15 cellular contexts compared by ENCODE assay signal in the genomic region with DNA sequence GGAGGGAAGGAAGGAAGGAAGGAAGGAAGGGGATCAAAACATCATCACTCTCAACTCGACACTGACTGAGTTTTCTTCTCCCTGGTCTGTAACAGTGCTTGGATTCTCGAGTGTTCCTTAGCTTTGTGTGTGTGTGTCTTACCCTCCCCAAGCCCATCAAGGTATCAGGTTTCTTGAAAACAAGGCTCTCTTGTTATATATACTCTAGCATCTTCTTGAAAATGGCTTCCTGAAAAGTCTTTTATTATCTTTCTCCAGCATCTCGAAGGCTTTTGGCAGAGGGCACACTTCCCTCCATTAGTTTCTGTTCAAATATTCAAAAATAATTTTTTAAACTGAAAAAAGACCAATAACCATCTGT. TPM values are rescaled to one million over a fixed set of nuclear protein-coding genes. Genes with fewer than 3 reads are reported as not detected.
DNase-seq lines count a peak whose midpoint lies in the region; ATAC-seq and TF ChIP-seq lines count a peak whose summit lies in the region.
"Had no signal": no experiment of that assay in that cellular context is flagged by ENCODE, and none has a peak within 500 bp of the region (broad histone marks: within the 10 kb centered on the region; RNA-seq: fewer than 3 reads in every experiment).

No MANE protein-coding gene starts in this region.

- no peak overlapping the region for H4K91ac ChIP-seq in H9 (ENCODE audit: insufficient read length, low read depth, low read length)

- no peak overlapping the region for H2BK120ac ChIP-seq in H9 (ENCODE audit: low read depth, low read length, poor library complexity, severe bottlenecking)

- H2BK15ac ChIP-seq in H9 (ENCODE audit: low read depth, low read length) = no peak overlapping the region

- H3K4me1 ChIP-seq in H9 (ENCODE audit: insufficient read depth, low read length) = no peaks in the 10 kb centered on the region; the same call in 1 of the 2 replicates
- H3K4me1 ChIP-seq in PC-9 (replicated peaks; ENCODE audit: insufficient read depth) = peaks cover 48% of the 10 kb centered on the region
- H3K4me1 ChIP-seq in Karpas-422 (ENCODE audit: low read length) = peaks cover 3% of the 10 kb centered on the region
- peaks cover 17 to 26% (median 22%) of the 10 kb centered on the region in 4 donors for H3K4me1 ChIP-seq in upper lobe of left lung

- DNase-seq in H9 (no peak), PC-9 (no peak), choroid plexus epithelial cell (ENCODE audit: low read depth) (peak; percentile 74), nephron progenitor cell (no peak), Karpas-422 (no peak), endothelial cell (ENCODE audit: low spot score) (no peak), upper lobe of left lung (no peak), nucleus accumbens (lab: John Stamatoyannopoulos, UW) (no peak)
- DNase-seq: activated T-cell treated with anti-CD3 and anti-CD28 coated beads, Interleukin-2, amount 50 U/mL, for 1 hour; CD8-positive, alpha-beta T cell; esophagus squamous epithelium; KBM-7; NCI-H2081 treated with DMSO at 0.1 percent for 48 hours; pancreas had no signal

- no peak overlapping the region for H3K4me3 ChIP-seq in PC-9
- no peak overlapping the region for H3K4me3 ChIP-seq in choroid plexus epithelial cell (ENCODE audit: low read depth, low read length)
- H3K4me3 ChIP-seq in Karpas-422 (ENCODE audit: low read length) = no peak overlapping the region
- H3K4me3 ChIP-seq in upper lobe of left lung = no peak overlapping the region
- H3K4me3 ChIP-seq: esophagus squamous epithelium, pancreas had no signal

- no peaks in the 10 kb centered on the region for H3K79me1 ChIP-seq in H9 (ENCODE audit: insufficient read depth, low read depth, low read length, poor library complexity, severe bottlenecking)

- no TSS peak for BruUV-seq in PC-9 (replicated peaks; lab: Mats Ljungman, UMichigan)

- no peak for TF ChIP-seq CTCF in H9 (conservative IDR thresholded peaks at IDR 0.05)
- TF ChIP-seq CTCF in PC-9 (conservative IDR thresholded peaks at IDR 0.05) = no peak
- TF ChIP-seq CTCF in choroid plexus epithelial cell (conservative IDR thresholded peaks at IDR 0.05; ENCODE audit: low read depth, low read length) = no peak
- no peak for TF ChIP-seq CTCF in nephron progenitor cell (IDR thresholded peaks at IDR 0.05)
- TF ChIP-seq CTCF in endothelial cell (IDR thresholded peaks at IDR 0.05; ENCODE audit: unreplicated experiment) = no peak
- TF ChIP-seq CTCF in upper lobe of left lung (IDR thresholded peaks at IDR 0.05) = no peak

- no peaks in the 10 kb centered on the region for H3K9me3 ChIP-seq in H9 (ENCODE audit: control insufficient read depth, low read depth, low read length)
- no peaks in the 10 kb centered on the region for H3K9me3 ChIP-seq in PC-9 (ENCODE audit: insufficient read depth, low read depth)
- H3K9me3 ChIP-seq in Karpas-422 (ENCODE audit: low read length) = no peaks in the 10 kb centered on the region
- no peaks in the 10 kb centered on the region for H3K9me3 ChIP-seq in upper lobe of left lung
- H3K9me3 ChIP-seq: esophagus squamous epithelium, pancreas had no signal

- no peak overlapping the region for H4K8ac ChIP-seq in H9 (replicated peaks; ENCODE audit: insufficient read length, low read depth, low read length)

- no peak overlapping the region for H3K18ac ChIP-seq in H9 (ENCODE audit: insufficient read length, low read depth, low read length)

- WGBS in H9 (ENCODE audit: extremely low coverage, insufficient read length, low lambda C conversion rate) = no CpG with 5 or more reads among the region's 3 CpGs
- 24 to 30% methylated on average over 3 of the region's 3 CpGs for WGBS in upper lobe of left lung, 2 donors

- no peak overlapping the region for H2BK5ac ChIP-seq in H9 (ENCODE audit: insufficient read length, low read length)

- no peak for TF ChIP-seq EP300 in upper lobe of left lung (IDR thresholded peaks at IDR 0.05)

- H4K20me1 ChIP-seq in H9 (ENCODE audit: control insufficient read depth, insufficient read depth, insufficient read length) (no peaks in the 10 kb centered on the region), PC-9 (ENCODE audit: insufficient read depth) (no peaks in the 10 kb centered on the region), Karpas-422 (ENCODE audit: insufficient read depth, low read depth, low read length) (no peaks in the 10 kb centered on the region)

- H3K79me2 ChIP-seq in H9 (ENCODE audit: insufficient read depth, low read length) (no peaks in the 10 kb centered on the region), PC-9 (ENCODE audit: low read depth) (no peaks in the 10 kb centered on the region), Karpas-422 (ENCODE audit: low read length) (no peaks in the 10 kb centered on the region)

- H4K5ac ChIP-seq in H9 (ENCODE audit: insufficient read length, low read depth, low read length) = no peak overlapping the region

- H3K56ac ChIP-seq in H9 (ENCODE audit: insufficient read length, low read depth, low read length) = no peak overlapping the region

- no peak overlapping the region for H2BK12ac ChIP-seq in H9 (ENCODE audit: insufficient read length, low read depth, low read length)

- H3K4me2 ChIP-seq in H9 (ENCODE audit: insufficient read depth, insufficient read length, low read length) (peak overlapping the region; percentile 30), PC-9 (peak overlapping the region; percentile 44), Karpas-422 (ENCODE audit: low read depth, low read length, poor library complexity, severe bottlenecking) (no peak overlapping the region)

- H3K14ac ChIP-seq in H9 (ENCODE audit: insufficient read depth, low read length) = no peak overlapping the region

- no peaks in the 10 kb centered on the region for H3K36me3 ChIP-seq in PC-9 (ENCODE audit: low read depth)
- H3K36me3 ChIP-seq in Karpas-422 (ENCODE audit: insufficient read depth, low read length) = no peaks in the 10 kb centered on the region
- H3K36me3 ChIP-seq in upper lobe of left lung = peaks cover 0 to 16% (median 14%) of the 10 kb centered on the region in 4 donors
- H3K36me3 ChIP-seq: pancreas had no signal

- H3K27ac Mint-ChIP-seq in H9 (peak overlapping the region in 1 of 3 experiments; percentile 67; a peak in 1 of 7 replicates), nephron progenitor cell (peak overlapping the region; percentile 96), endothelial cell (ENCODE audit: unreplicated experiment) (no peak overlapping the region)
- H3K27ac Mint-ChIP-seq: CD8-positive, alpha-beta T cell; memory B cell had no signal

- no peaks in the 10 kb centered on the region for H3K9me2 ChIP-seq in PC-9 (ENCODE audit: insufficient read depth)
- no peaks in the 10 kb centered on the region for H3K9me2 ChIP-seq in Karpas-422 (replicated peaks; ENCODE audit: insufficient read depth, low read length)

- H3K27ac ChIP-seq in H9 (ENCODE audit: insufficient read length, low read depth, low read length) = no peak overlapping the region
- H3K27ac ChIP-seq in PC-9 = peak overlapping the region; percentile 91
- H3K27ac ChIP-seq in Karpas-422 (ENCODE audit: low read length) = no peak overlapping the region
- H3K27ac ChIP-seq in upper lobe of left lung = no peak overlapping the region
- H3K27ac ChIP-seq: pancreas had no signal

- CTCF ChIA-PET in PC-9 (lab: Charles Lee) = interaction anchor here (0.8 to 1.6 kb wide), 2 partner anchors 14 to 143 kb away, joined by 4 to 12 read pairs; partner anchors contain the start of gene SERPINE1

- peaks cover 0 to 12% (median 0%) of the 10 kb centered on the region in 3 experiments; a peak in 2 of 7 replicates for H3K36me3 Mint-ChIP-seq in H9 (ENCODE audit: insufficient read depth in 1 of 3, low read depth in 3 of 3)
- no peaks in the 10 kb centered on the region for H3K36me3 Mint-ChIP-seq in nephron progenitor cell (ENCODE audit: low read depth)
- H3K36me3 Mint-ChIP-seq in endothelial cell (ENCODE audit: low read depth, unreplicated experiment) = no peaks in the 10 kb centered on the region
- H3K36me3 Mint-ChIP-seq: CD8-positive, alpha-beta T cell; memory B cell had no signal

- no peak for TF ChIP-seq POLR2A in upper lobe of left lung (IDR thresholded peaks at IDR 0.05)

- no peaks in the 10 kb centered on the region; a peak in 1 of 5 replicates for H3K9me3 Mint-ChIP-seq in H9
- H3K9me3 Mint-ChIP-seq in nephron progenitor cell = no peaks in the 10 kb centered on the region
- H3K9me3 Mint-ChIP-seq in endothelial cell (ENCODE audit: unreplicated experiment) = no peaks in the 10 kb centered on the region
- H3K9me3 Mint-ChIP-seq: CD8-positive, alpha-beta T cell; memory B cell had no signal

- H3K4me3 Mint-ChIP-seq in H9 = no peak overlapping the region; a peak in 1 of 5 replicates
- peak overlapping the region; percentile 25 for H3K4me3 Mint-ChIP-seq in nephron progenitor cell
- H3K4me3 Mint-ChIP-seq in endothelial cell (ENCODE audit: unreplicated experiment) = no peak overlapping the region
- H3K4me3 Mint-ChIP-seq: CD8-positive, alpha-beta T cell; memory B cell had no signal

- intact Hi-C loops in PC-9 (cut with micrococcal nuclease; ENCODE audit: unreplicated experiment) = no loop called here

- H3T11ph ChIP-seq in H9 (ENCODE audit: low read length) = no peak overlapping the region

- H2AK5ac ChIP-seq in H9 (ENCODE audit: insufficient read length, low read length) = no peak overlapping the region

- H3K23me2 ChIP-seq in H9 (ENCODE audit: insufficient read length, low read depth, low read length, poor library complexity, severe bottlenecking) = peaks cover 3% of the 10 kb centered on the region

- no peak overlapping the region for H2BK20ac ChIP-seq in H9 (ENCODE audit: low read depth, low read length, poor library complexity, severe bottlenecking)

- H3K4ac ChIP-seq in H9 (ENCODE audit: low read depth, low read length) = no peak overlapping the region

- H3K9ac ChIP-seq in H9 (ENCODE audit: extremely low read depth, insufficient read length, low read length) = no peak overlapping the region
- no peak overlapping the region for H3K9ac ChIP-seq in Karpas-422 (ENCODE audit: low read length)

- POLR2A ChIA-PET in PC-9 (lab: Charles Lee; ENCODE audit: unreplicated experiment) = interaction anchor here (0.5 to 0.6 kb wide), 2 partner anchors 14 to 80 kb away, joined by 4 to 5 read pairs; no protein-coding TSS in a partner anchor

- H3K27me3 ChIP-seq in H9 (ENCODE audit: insufficient read depth, low read length) (no peaks in the 10 kb centered on the region), PC-9 (ENCODE audit: insufficient read depth, low read depth) (no peaks in the 10 kb centered on the region), Karpas-422 (ENCODE audit: low read length) (no peaks in the 10 kb centered on the region), upper lobe of left lung (no peaks in the 10 kb centered on the region)
- H3K27me3 ChIP-seq: esophagus squamous epithelium had no signal

- H3F3A ChIP-seq in PC-9 (ENCODE audit: insufficient read depth, low read depth) = peaks cover 37% of the 10 kb centered on the region

- H3K27me3 Mint-ChIP-seq in H9 (ENCODE audit: low read depth) = no peaks in the 10 kb centered on the region
- H3K27me3 Mint-ChIP-seq in nephron progenitor cell (ENCODE audit: low read depth, poor library complexity) = peaks cover 28% of the 10 kb centered on the region
- peaks cover 1% of the 10 kb centered on the region for H3K27me3 Mint-ChIP-seq in endothelial cell (ENCODE audit: unreplicated experiment)

- no peak for ATAC-seq in upper lobe of left lung (ENCODE audit: low FRiP score in 2 of 2)
- ATAC-seq: CD8-positive, alpha-beta T cell; pancreas had no signal

- H3K23ac ChIP-seq in H9 (ENCODE audit: insufficient read length, low read depth, low read length) = no peak overlapping the region

- H3K4me1 Mint-ChIP-seq in H9 (peaks cover 21 to 24% of the 10 kb centered on the region in 2 experiments), nephron progenitor cell (peaks cover 46% of the 10 kb centered on the region), endothelial cell (ENCODE audit: unreplicated experiment) (peaks cover 7% of the 10 kb centered on the region)

- H2AFZ ChIP-seq in H9 (ENCODE audit: low read length) = no peak overlapping the region
- no peak overlapping the region for H2AFZ ChIP-seq in PC-9
- H2AFZ ChIP-seq in Karpas-422 (ENCODE audit: low read length) = no peak overlapping the region

RNA-seq across cellular contexts. Expression of gene SERPINE1, which starts 13.4 kb away (rescaled TPM):
- total RNA-seq in H9 (2021) (11.5 and 13.0 TPM in 2 replicates), PC-9 (2021) (36.2 and 45.8 TPM in 2 replicates), endothelial cell (ENCODE audit: unreplicated experiment) (0.80 TPM), upper lobe of left lung (100 to 1,000 TPM in 1 of 6 donors, 10 to 100 TPM in 4, 1 to 10 TPM in 1; 8.4 to 125 (median 24.0) TPM)
- total RNA-seq in Karpas-422 (2014; rRNA removed; shearing (Covaris generic); ENCODE audit: low replicate concordance) = not detected in 2 replicates

RNA-seq across cellular contexts. Expression of gene AP1S1, which starts 14.0 kb away (rescaled TPM):
- total RNA-seq in H9 (2021) (65.2 and 73.0 TPM in 2 replicates), PC-9 (2021) (227 and 308 TPM in 2 replicates), endothelial cell (ENCODE audit: unreplicated experiment) (45.6 TPM), upper lobe of left lung (10 to 100 TPM; 17.1 to 41.9 (median 33.8) TPM)
- total RNA-seq in Karpas-422 (2014; rRNA removed; shearing (Covaris generic); ENCODE audit: low replicate concordance) = 150 and 256 TPM in 2 replicates

RNA-seq across cellular contexts. Expression of gene VGF, which starts 25.1 kb away (rescaled TPM):
- total RNA-seq in H9 (2021) = 37.1 and 39.1 TPM in 2 replicates
- total RNA-seq in PC-9 (2021) = 2.1 and 2.3 TPM in 2 replicates
- total RNA-seq in Karpas-422 (2014; rRNA removed; shearing (Covaris generic); ENCODE audit: low replicate concordance) = 0.86 and 1.4 TPM in 2 replicates
- 0.77 TPM for total RNA-seq in endothelial cell (ENCODE audit: unreplicated experiment)
- under 1 TPM in 2 of 6 donors, not detected in 4; 0.24 to 0.33 TPM for total RNA-seq in upper lobe of left lung
- total RNA-seq: CD8-positive, alpha-beta T cell; esophagus squamous epithelium had no signal

RNA-seq across cellular contexts. Expression of gene NAT16, which starts 39.8 kb away (rescaled TPM):
- total RNA-seq in H9 (2021) (0.50 and 0.88 TPM in 2 replicates), PC-9 (2021) (not detected in 2 replicates), endothelial cell (ENCODE audit: unreplicated experiment) (not detected), upper lobe of left lung (not detected)
- not detected in 2 replicates for total RNA-seq in Karpas-422 (2014; rRNA removed; shearing (Covaris generic); ENCODE audit: low replicate concordance)
- total RNA-seq: CD8-positive, alpha-beta T cell; esophagus squamous epithelium had no signal

RNA-seq across cellular contexts. Expression of gene TRIM56, which starts 55.0 kb away (rescaled TPM):
- 21.8 and 22.4 TPM in 2 replicates for total RNA-seq in H9 (2021)
- total RNA-seq in PC-9 (2021) = 72.3 and 81.6 TPM in 2 replicates
- total RNA-seq in Karpas-422 (2014; rRNA removed; shearing (Covaris generic); ENCODE audit: low replicate concordance) = 8.1 and 14.0 TPM in 2 replicates
- 5.3 TPM for total RNA-seq in endothelial cell (ENCODE audit: unreplicated experiment)
- total RNA-seq in upper lobe of left lung = 10 to 100 TPM; 25.4 to 66.1 (median 51.3) TPM

Comparison
In these comparisons a context has a peak if more than half of its experiments do, and no peak if none do; other contexts are left out.
1. RNA of gene VGF, which starts 25.1 kb away (total RNA-seq): 37.1 to 39.1 TPM in H9; 2.1 to 2.3 TPM in PC-9, 0.86 to 1.4 TPM in Karpas-422, 0.77 TPM in endothelial cell (single experiment) and 0.24 to 0.33 TPM in upper lobe of left lung; every median in the first group is over 10 times any median in the second.